Comparison of ENCODE assay signal across 1 cellular context in genomic region chr22:50434849-50435700, GRCh38.
TF ChIP-seq lines count a peak whose summit lies in the region.

No MANE protein-coding gene starts in this region.

TF ChIP-seq in K562, 482 proteins besides CTCF, POLR2A, EP300 and RAD21:
- TF ChIP-seq RFX5 (IDR thresholded peaks at IDR 0.05; ENCODE audit: low read depth, low read length), result no peak
- TF ChIP-seq ZNF584 (CRISPR knock-in tag; IDR thresholded peaks at IDR 0.05; ENCODE audit: low read depth), result no peak
- TF ChIP-seq HNRNPL (IDR thresholded peaks at IDR 0.05; ENCODE audit: low read depth, low read length), result 0 out of 2 replicates have a peak, but pooled peaks have one; percentile 26
